Comparison of ENCODE assay signal across 1 cellular context in the genomic region with DNA sequence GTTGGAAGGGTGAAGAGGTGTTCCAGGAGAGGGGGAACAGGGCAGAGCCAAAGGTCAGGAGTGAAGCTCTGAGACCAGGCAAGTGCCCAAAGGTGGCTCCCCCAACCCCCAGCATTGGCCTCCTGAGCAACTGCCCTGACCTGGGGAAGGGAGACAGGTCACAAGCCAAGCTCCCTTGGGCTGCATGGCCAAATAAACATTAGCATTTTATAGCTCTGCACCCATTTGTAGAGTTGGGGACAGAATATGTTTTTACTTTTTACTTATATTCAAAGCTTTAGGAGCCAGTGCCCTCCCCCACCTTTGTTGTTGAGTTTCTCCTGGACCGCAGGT.
TF ChIP-seq lines count a peak whose summit lies in the region.

No MANE protein-coding gene starts in this region.

TF ChIP-seq in HEK293, 187 proteins besides CTCF, POLR2A, EP300 and RAD21 (continued from another document):
- no peak for TF ChIP-seq ZBTB1 (tag by site-specific recombination; IDR thresholded peaks at IDR 0.05)
- no peak for TF ChIP-seq ZNF223 (tag by site-specific recombination; IDR thresholded peaks at IDR 0.05)
- no peak for TF ChIP-seq ZNF324 (tag by site-specific recombination; IDR thresholded peaks at IDR 0.05)
- TF ChIP-seq, protein P1, sequence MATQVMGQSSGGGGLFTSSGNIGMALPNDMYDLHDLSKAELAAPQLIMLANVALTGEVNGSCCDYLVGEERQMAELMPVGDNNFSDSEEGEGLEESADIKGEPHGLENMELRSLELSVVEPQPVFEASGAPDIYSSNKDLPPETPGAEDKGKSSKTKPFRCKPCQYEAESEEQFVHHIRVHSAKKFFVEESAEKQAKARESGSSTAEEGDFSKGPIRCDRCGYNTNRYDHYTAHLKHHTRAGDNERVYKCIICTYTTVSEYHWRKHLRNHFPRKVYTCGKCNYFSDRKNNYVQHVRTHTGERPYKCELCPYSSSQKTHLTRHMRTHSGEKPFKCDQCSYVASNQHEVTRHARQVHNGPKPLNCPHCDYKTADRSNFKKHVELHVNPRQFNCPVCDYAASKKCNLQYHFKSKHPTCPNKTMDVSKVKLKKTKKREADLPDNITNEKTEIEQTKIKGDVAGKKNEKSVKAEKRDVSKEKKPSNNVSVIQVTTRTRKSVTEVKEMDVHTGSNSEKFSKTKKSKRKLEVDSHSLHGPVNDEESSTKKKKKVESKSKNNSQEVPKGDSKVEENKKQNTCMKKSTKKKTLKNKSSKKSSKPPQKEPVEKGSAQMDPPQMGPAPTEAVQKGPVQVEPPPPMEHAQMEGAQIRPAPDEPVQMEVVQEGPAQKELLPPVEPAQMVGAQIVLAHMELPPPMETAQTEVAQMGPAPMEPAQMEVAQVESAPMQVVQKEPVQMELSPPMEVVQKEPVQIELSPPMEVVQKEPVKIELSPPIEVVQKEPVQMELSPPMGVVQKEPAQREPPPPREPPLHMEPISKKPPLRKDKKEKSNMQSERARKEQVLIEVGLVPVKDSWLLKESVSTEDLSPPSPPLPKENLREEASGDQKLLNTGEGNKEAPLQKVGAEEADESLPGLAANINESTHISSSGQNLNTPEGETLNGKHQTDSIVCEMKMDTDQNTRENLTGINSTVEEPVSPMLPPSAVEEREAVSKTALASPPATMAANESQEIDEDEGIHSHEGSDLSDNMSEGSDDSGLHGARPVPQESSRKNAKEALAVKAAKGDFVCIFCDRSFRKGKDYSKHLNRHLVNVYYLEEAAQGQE (tag by site-specific recombination; IDR thresholded peaks at IDR 0.05): no peak
- no peak for TF ChIP-seq ZNF24 (tag by site-specific recombination; IDR thresholded peaks at IDR 0.05)
- TF ChIP-seq ZNF596 (tag by site-specific recombination; IDR thresholded peaks at IDR 0.05): no peak
- TF ChIP-seq, protein P2, sequence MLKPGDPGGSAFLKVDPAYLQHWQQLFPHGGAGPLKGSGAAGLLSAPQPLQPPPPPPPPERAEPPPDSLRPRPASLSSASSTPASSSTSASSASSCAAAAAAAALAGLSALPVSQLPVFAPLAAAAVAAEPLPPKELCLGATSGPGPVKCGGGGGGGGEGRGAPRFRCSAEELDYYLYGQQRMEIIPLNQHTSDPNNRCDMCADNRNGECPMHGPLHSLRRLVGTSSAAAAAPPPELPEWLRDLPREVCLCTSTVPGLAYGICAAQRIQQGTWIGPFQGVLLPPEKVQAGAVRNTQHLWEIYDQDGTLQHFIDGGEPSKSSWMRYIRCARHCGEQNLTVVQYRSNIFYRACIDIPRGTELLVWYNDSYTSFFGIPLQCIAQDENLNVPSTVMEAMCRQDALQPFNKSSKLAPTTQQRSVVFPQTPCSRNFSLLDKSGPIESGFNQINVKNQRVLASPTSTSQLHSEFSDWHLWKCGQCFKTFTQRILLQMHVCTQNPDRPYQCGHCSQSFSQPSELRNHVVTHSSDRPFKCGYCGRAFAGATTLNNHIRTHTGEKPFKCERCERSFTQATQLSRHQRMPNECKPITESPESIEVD (tag by site-specific recombination; IDR thresholded peaks at IDR 0.05): no peak
- no peak for TF ChIP-seq ZNF132 (tag by site-specific recombination; IDR thresholded peaks at IDR 0.05; ENCODE audit: borderline replicate concordance)
- TF ChIP-seq, protein P3, sequence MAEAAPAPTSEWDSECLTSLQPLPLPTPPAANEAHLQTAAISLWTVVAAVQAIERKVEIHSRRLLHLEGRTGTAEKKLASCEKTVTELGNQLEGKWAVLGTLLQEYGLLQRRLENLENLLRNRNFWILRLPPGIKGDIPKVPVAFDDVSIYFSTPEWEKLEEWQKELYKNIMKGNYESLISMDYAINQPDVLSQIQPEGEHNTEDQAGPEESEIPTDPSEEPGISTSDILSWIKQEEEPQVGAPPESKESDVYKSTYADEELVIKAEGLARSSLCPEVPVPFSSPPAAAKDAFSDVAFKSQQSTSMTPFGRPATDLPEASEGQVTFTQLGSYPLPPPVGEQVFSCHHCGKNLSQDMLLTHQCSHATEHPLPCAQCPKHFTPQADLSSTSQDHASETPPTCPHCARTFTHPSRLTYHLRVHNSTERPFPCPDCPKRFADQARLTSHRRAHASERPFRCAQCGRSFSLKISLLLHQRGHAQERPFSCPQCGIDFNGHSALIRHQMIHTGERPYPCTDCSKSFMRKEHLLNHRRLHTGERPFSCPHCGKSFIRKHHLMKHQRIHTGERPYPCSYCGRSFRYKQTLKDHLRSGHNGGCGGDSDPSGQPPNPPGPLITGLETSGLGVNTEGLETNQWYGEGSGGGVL (tag by site-specific recombination; IDR thresholded peaks at IDR 0.05): no peak
- TF ChIP-seq, protein P4, sequence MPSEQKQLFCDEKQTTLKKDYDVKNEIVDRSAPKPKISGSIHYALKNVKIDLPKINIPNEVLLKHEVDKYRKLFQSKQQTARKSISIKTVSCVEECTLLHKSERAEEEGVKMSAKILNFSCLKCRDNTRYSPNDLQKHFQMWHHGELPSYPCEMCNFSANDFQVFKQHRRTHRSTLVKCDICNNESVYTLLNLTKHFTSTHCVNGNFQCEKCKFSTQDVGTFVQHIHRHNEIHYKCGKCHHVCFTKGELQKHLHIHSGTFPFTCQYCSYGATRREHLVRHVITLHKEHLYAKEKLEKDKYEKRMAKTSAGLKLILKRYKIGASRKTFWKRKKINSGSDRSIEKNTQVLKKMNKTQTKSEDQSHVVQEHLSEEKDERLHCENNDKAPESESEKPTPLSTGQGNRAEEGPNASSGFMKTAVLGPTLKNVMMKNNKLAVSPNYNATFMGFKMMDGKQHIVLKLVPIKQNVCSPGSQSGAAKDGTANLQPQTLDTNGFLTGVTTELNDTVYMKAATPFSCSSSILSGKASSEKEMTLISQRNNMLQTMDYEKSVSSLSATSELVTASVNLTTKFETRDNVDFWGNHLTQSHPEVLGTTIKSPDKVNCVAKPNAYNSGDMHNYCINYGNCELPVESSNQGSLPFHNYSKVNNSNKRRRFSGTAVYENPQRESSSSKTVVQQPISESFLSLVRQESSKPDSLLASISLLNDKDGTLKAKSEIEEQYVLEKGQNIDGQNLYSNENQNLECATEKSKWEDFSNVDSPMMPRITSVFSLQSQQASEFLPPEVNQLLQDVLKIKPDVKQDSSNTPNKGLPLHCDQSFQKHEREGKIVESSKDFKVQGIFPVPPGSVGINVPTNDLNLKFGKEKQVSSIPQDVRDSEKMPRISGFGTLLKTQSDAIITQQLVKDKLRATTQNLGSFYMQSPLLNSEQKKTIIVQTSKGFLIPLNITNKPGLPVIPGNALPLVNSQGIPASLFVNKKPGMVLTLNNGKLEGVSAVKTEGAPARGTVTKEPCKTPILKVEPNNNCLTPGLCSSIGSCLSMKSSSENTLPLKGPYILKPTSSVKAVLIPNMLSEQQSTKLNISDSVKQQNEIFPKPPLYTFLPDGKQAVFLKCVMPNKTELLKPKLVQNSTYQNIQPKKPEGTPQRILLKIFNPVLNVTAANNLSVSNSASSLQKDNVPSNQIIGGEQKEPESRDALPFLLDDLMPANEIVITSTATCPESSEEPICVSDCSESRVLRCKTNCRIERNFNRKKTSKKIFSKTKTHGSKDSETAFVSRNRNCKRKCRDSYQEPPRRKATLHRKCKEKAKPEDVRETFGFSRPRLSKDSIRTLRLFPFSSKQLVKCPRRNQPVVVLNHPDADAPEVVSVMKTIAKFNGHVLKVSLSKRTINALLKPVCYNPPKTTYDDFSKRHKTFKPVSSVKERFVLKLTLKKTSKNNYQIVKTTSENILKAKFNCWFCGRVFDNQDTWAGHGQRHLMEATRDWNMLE (tag by site-specific recombination; conservative IDR thresholded peaks at IDR 0.05; ENCODE audit: low read depth): no peak
- TF ChIP-seq, protein P5, sequence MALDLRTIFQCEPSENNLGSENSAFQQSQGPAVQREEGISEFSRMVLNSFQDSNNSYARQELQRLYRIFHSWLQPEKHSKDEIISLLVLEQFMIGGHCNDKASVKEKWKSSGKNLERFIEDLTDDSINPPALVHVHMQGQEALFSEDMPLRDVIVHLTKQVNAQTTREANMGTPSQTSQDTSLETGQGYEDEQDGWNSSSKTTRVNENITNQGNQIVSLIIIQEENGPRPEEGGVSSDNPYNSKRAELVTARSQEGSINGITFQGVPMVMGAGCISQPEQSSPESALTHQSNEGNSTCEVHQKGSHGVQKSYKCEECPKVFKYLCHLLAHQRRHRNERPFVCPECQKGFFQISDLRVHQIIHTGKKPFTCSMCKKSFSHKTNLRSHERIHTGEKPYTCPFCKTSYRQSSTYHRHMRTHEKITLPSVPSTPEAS (tag by site-specific recombination; IDR thresholded peaks at IDR 0.05): no peak
- TF ChIP-seq ZNF548 (tag by site-specific recombination; IDR thresholded peaks at IDR 0.05): no peak
